ENCODE assay signal across 27 cellular contexts in the genomic region with DNA sequence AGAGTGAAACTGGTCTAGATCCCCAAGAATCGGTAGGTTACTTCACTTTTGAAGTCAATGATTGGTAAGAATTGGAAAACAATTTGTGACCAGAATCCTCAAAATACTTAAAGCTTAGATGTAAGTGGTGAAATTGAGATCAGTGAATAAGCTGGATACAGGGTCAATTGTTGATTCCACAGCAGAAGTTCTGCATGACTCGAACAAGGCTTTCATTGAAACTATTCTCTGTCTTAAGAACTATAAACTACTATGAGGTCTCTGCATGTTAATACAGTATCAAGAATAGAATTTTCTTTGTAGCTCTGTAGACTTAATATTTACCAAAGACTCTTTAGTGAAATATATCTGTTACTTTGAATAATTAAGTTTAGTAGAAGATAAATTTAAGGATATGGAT.
"Had no signal": no experiment of that assay in that cellular context is flagged by ENCODE, and none has a peak within 500 bp of the region (broad histone marks: within the 10 kb centered on the region; RNA-seq: fewer than 3 reads in every experiment).

No MANE protein-coding gene starts in this region.

- H3K27ac ChIP-seq: neural progenitor cell, ovary, parathyroid adenoma, psoas muscle, right lobe of liver, sigmoid colon, suprapubic skin, testis, tibial artery, transverse colon, upper lobe of right lung, uterus had no signal

- H3K79me2 ChIP-seq: parathyroid adenoma had no signal

- H3K4me2 ChIP-seq: neural progenitor cell had no signal

- H3K4me1 ChIP-seq: parathyroid adenoma, psoas muscle, right lobe of liver, sigmoid colon, suprapubic skin, testis, transverse colon, upper lobe of right lung, uterus had no signal

- H3K9ac ChIP-seq: neural progenitor cell, parathyroid adenoma had no signal

- H2AFZ ChIP-seq: neural progenitor cell, parathyroid adenoma had no signal

- FAIRE-seq: small intestine had no signal

- ATAC-seq: natural killer cell; psoas muscle; right cardiac atrium; right lobe of liver; stimulated activated memory B cell treated with anti-CD40 and anti-IgM and Interleukin-4, amounts not matched to agents 10 μg/mL and 1 μg/mL and 100 μg/mL, for 72 hours; stimulated activated naive CD8-positive, alpha-beta T cell treated with anti-CD3 and anti-CD28 coated beads, Interleukin-15, amount 100 ng/mL, for 72 hours; stimulated activated naive CD8-positive, alpha-beta T cell treated with anti-CD3 and anti-CD28 coated beads, Interleukin-15, Interleukin-2, amounts not matched to agents 100 U/mL and 50 U/mL, for 24 hours; upper lobe of right lung had no signal

- H3K27me3 ChIP-seq: neural progenitor cell, ovary, right lobe of liver, sigmoid colon, testis, tibial artery, transverse colon, upper lobe of right lung, uterus had no signal

- H3K9me3 ChIP-seq: ovary, psoas muscle, right lobe of liver, sigmoid colon, suprapubic skin, testis, tibial artery, transverse colon, upper lobe of right lung, uterus had no signal

- DNase-seq: natural killer cell; occipital lobe; ovary; posterior cingulate gyrus; psoas muscle; right cardiac atrium; right lobe of liver; sigmoid colon; small intestine; stimulated activated CD4-positive, alpha-beta T cell treated with anti-CD3 and anti-CD28 coated beads, Interleukin-15, amount 100 ng/mL, for 24 hours; stimulated activated CD4-positive, alpha-beta T cell treated with anti-CD3 and anti-CD28 coated beads, Interleukin-2, amount 100 ng/mL, for 24 hours; stimulated activated CD4-positive, alpha-beta T cell treated with anti-CD3 and anti-CD28 coated beads, Interleukin-4, amount 100 ng/mL, for 1 hour; stimulated activated CD4-positive, alpha-beta T cell treated with anti-CD3 and anti-CD28 coated beads, Interleukin-4, amount 100 ng/mL, for 4 hours; stimulated activated CD8-positive, alpha-beta memory T cell treated with anti-CD3 and anti-CD28 coated beads, Interleukin-4, amount 100 ng/mL, for 48 hours; stimulated activated naive CD4-positive, alpha-beta T cell; stimulated activated naive CD8-positive, alpha-beta T cell treated with anti-CD3 and anti-CD28 coated beads, Interleukin-15, amount 100 ng/mL, for 72 hours; stimulated activated naive CD8-positive, alpha-beta T cell treated with anti-CD3 and anti-CD28 coated beads, Interleukin-15, Interleukin-2, amounts not matched to agents 100 U/mL and 50 U/mL, for 24 hours; substantia nigra; testis; tibial artery; transverse colon; upper lobe of right lung; uterus had no signal

- H3K36me3 ChIP-seq: neural progenitor cell, ovary, right lobe of liver, sigmoid colon, suprapubic skin, tibial artery, transverse colon, upper lobe of right lung, uterus had no signal

- H3K4me3 ChIP-seq: neural progenitor cell, ovary, psoas muscle, right lobe of liver, sigmoid colon, suprapubic skin, testis, tibial artery, transverse colon, upper lobe of right lung, uterus had no signal
